ENCODE assay signal across 8 cellular contexts in genomic region chr16:48622456-48623303, GRCh38. TPM values are rescaled to one million over a fixed set of nuclear protein-coding genes. Genes with fewer than 3 reads are reported as not detected.
DNase-seq lines count a peak whose midpoint lies in the region; ATAC-seq, FAIRE-seq and TF ChIP-seq lines count a peak whose summit lies in the region.

No MANE protein-coding gene starts in this region.

- no peaks in the 10 kb centered on the region for H3K79me1 ChIP-seq in H9 (ENCODE audit: insufficient read depth, low read depth, low read length, poor library complexity, severe bottlenecking)

- H2AFZ ChIP-seq in H9 (ENCODE audit: low read length) = peak overlapping the region; percentile 65

- no peak overlapping the region for H2BK5ac ChIP-seq in H9 (ENCODE audit: insufficient read length, low read length)

- H4K5ac ChIP-seq in H9 (ENCODE audit: insufficient read length, low read depth, low read length) = no peak overlapping the region

- peaks cover 6% of the 10 kb centered on the region for H3K27me3 Mint-ChIP-seq in H9 (ENCODE audit: low read depth)
- H3K27me3 Mint-ChIP-seq in activated naive CD8-positive, alpha-beta T cell treated with anti-CD3 and anti-CD28 coated beads, Interleukin-2, amount 50 U/mL, for 24 hours = no peaks in the 10 kb centered on the region

- no peak overlapping the region for H4K8ac ChIP-seq in H9 (replicated peaks; ENCODE audit: insufficient read length, low read depth, low read length)

- DNase-seq in A549 (ENCODE audit: low read depth in 1 of 2, low spot score in 1 of 2) (no peak), H9 (no peak), lower lobe of right lung (no peak), GM10248 (ENCODE audit: extremely low spot score) (no peak), NCI-H2196 treated with DMSO at 0.1 percent for 48 hours (lab: John Stamatoyannopoulos, UW; ENCODE audit: unreplicated experiment) (no peak)
- no peak for DNase-seq in activated naive CD8-positive, alpha-beta T cell treated with anti-CD3 and anti-CD28 coated beads, Interleukin-2, amount 50 U/mL, for 24 hours
- no peak for DNase-seq in stimulated activated naive CD4-positive, alpha-beta T cell (lab: John Stamatoyannopoulos, UW)

- peaks cover 9% of the 10 kb centered on the region for H3K23me2 ChIP-seq in H9 (ENCODE audit: insufficient read length, low read depth, low read length, poor library complexity, severe bottlenecking)

- H3K56ac ChIP-seq in H9 (ENCODE audit: insufficient read length, low read depth, low read length) = no peak overlapping the region

- no peak for TF ChIP-seq RAD21 in A549 (conservative IDR thresholded peaks at IDR 0.05 in 1 of 2, IDR thresholded peaks at IDR 0.05 in 1 of 2)

- no peaks in the 10 kb centered on the region for H4K20me1 ChIP-seq in H9 (ENCODE audit: control insufficient read depth, insufficient read depth, insufficient read length)

- 37% methylated on average over 25 of the region's 25 CpGs for WGBS in A549 (ENCODE audit: missing lambda C conversion rate)
- WGBS in H9 (ENCODE audit: extremely low coverage, insufficient read length, low lambda C conversion rate) = no CpG with 5 or more reads among the region's 25 CpGs

- peak overlapping the region; percentile 46 for H3K4me3 ChIP-seq in A549
- peak overlapping the region; percentile 56 for H3K4me3 ChIP-seq in lower lobe of right lung

- intact Hi-C loops in lower lobe of right lung (cut with DNase I) = loop anchor here (10.0 kb wide), 1 partner anchor 268 kb away; no protein-coding TSS in a partner anchor

- H3K36me3 ChIP-seq in lower lobe of right lung = no peaks in the 10 kb centered on the region

- no peaks in the 10 kb centered on the region for H3K36me3 Mint-ChIP-seq in H9 (ENCODE audit: insufficient read depth in 1 of 3, low read depth in 3 of 3)
- no peaks in the 10 kb centered on the region for H3K36me3 Mint-ChIP-seq in activated naive CD8-positive, alpha-beta T cell treated with anti-CD3 and anti-CD28 coated beads, Interleukin-2, amount 50 U/mL, for 24 hours (ENCODE audit: low read depth)

- POLR2A ChIA-PET in A549 (lab: Yijun Ruan, JAX) (interaction anchor here (0.5 to 1.3 kb wide), 8 partner anchors 10 to 700 kb away, joined by 3 to 9 read pairs (median 4); partner anchors contain the start of genes N4BP1 and SIAH1), GM10248 (lab: Yijun Ruan, JAX) (interaction anchor here (1.1 kb wide), 2 partner anchors 238 to 258 kb away, joined by 3 read pairs; partner anchors contain the start of gene SIAH1)

- H3K4ac ChIP-seq in H9 (ENCODE audit: low read depth, low read length) = no peak overlapping the region

- H3K27me3 ChIP-seq in H9 (ENCODE audit: insufficient read depth, low read length) (no peaks in the 10 kb centered on the region), lower lobe of right lung (ENCODE audit: low read depth) (no peaks in the 10 kb centered on the region)

- H3K9me3 ChIP-seq in A549 (no peaks in the 10 kb centered on the region), H9 (ENCODE audit: control insufficient read depth, low read depth, low read length) (no peaks in the 10 kb centered on the region), lower lobe of right lung (no peaks in the 10 kb centered on the region)

- H3K4me2 ChIP-seq in A549 (peak overlapping the region; percentile 91), H9 (ENCODE audit: insufficient read depth, insufficient read length, low read length) (peak overlapping the region; percentile 52)

- TF ChIP-seq POLR2A in A549 (IDR thresholded peaks at IDR 0.05; ENCODE audit: low read length) = no peak

- no peak overlapping the region for H2BK15ac ChIP-seq in H9 (ENCODE audit: low read depth, low read length)

- TF ChIP-seq EP300 in A549 (IDR thresholded peaks at IDR 0.05) = no peak

- CTCF ChIA-PET in A549 (lab: Yijun Ruan, JAX) = interaction anchor here (0.6 to 3.2 kb wide), 64 partner anchors 10 to 1769 kb away, joined by 3 to 68 read pairs (median 4); partner anchors contain the start of genes ABCC11, N4BP1 and SIAH1
- CTCF ChIA-PET in GM10248 (lab: Yijun Ruan, JAX) = interaction anchor here (0.6 to 4.3 kb wide), 83 partner anchors 8 to 1674 kb away, joined by 3 to 95 read pairs (median 5); partner anchors contain the start of genes ABCC11 and N4BP1

- H2BK120ac ChIP-seq in H9 (ENCODE audit: low read depth, low read length, poor library complexity, severe bottlenecking) = no peak overlapping the region

- no peak overlapping the region for H2AK5ac ChIP-seq in H9 (ENCODE audit: insufficient read length, low read length)

- H3K9me3 Mint-ChIP-seq in H9 = peaks cover 2 to 3% of the 10 kb centered on the region in 2 experiments; a peak in 2 of 5 replicates
- H3K9me3 Mint-ChIP-seq in activated naive CD8-positive, alpha-beta T cell treated with anti-CD3 and anti-CD28 coated beads, Interleukin-2, amount 50 U/mL, for 24 hours = no peaks in the 10 kb centered on the region

- TF ChIP-seq CTCF in A549 (IDR thresholded peaks at IDR 0.05) (no peak), H9 (conservative IDR thresholded peaks at IDR 0.05) (no peak), lower lobe of right lung (IDR thresholded peaks at IDR 0.05) (no peak), GM10248 (IDR thresholded peaks at IDR 0.05; ENCODE audit: control extremely low read depth, extremely low read depth, low read depth, missing control alignments) (no peak)

- H3K23ac ChIP-seq in H9 (ENCODE audit: insufficient read length, low read depth, low read length) = no peak overlapping the region

- H3K4me1 ChIP-seq in A549 (peaks cover 7% of the 10 kb centered on the region; the same call in 1 of the 3 replicates), H9 (ENCODE audit: insufficient read depth, low read length) (no peaks in the 10 kb centered on the region), lower lobe of right lung (peaks cover 52% of the 10 kb centered on the region)

- ATAC-seq in A549 (peak in 1 of 2 experiments; percentile 67; a peak in 4 of 6 replicates), lower lobe of right lung (no peak), GM21390 (IDR thresholded peaks at IDR 0.05; ENCODE audit: unreplicated experiment) (no peak)
- ATAC-seq in activated naive CD8-positive, alpha-beta T cell treated with anti-CD3 and anti-CD28 coated beads, Interleukin-2, amount 50 U/mL, for 24 hours = no peak

- H3K14ac ChIP-seq in H9 (ENCODE audit: insufficient read depth, low read length) = no peak overlapping the region

- no peak overlapping the region for H2BK20ac ChIP-seq in H9 (ENCODE audit: low read depth, low read length, poor library complexity, severe bottlenecking)

- H3K27ac ChIP-seq in A549 (peak overlapping the region; percentile 66 to 84; a peak in 5 of 6 replicates), H9 (ENCODE audit: insufficient read length, low read depth, low read length) (no peak overlapping the region), lower lobe of right lung (peak overlapping the region; percentile 76)

- peak overlapping the region; percentile 69 to 81 for H3K4me3 Mint-ChIP-seq in H9
- H3K4me3 Mint-ChIP-seq in activated naive CD8-positive, alpha-beta T cell treated with anti-CD3 and anti-CD28 coated beads, Interleukin-2, amount 50 U/mL, for 24 hours = peak overlapping the region; percentile 80

- H4K91ac ChIP-seq in H9 (ENCODE audit: insufficient read length, low read depth, low read length) = no peak overlapping the region

- peak overlapping the region in 1 of 3 experiments; percentile 84; a peak in 1 of 7 replicates for H3K27ac Mint-ChIP-seq in H9
- peak overlapping the region; percentile 63 for H3K27ac Mint-ChIP-seq in activated naive CD8-positive, alpha-beta T cell treated with anti-CD3 and anti-CD28 coated beads, Interleukin-2, amount 50 U/mL, for 24 hours

- H2BK12ac ChIP-seq in H9 (ENCODE audit: insufficient read length, low read depth, low read length) = no peak overlapping the region

- no peaks in the 10 kb centered on the region for H3K79me2 ChIP-seq in H9 (ENCODE audit: insufficient read depth, low read length)

- H3T11ph ChIP-seq in H9 (ENCODE audit: low read length) = no peak overlapping the region

- FAIRE-seq in A549 (lab: Jason Lieb, UNC) = no peak

- H3K4me1 Mint-ChIP-seq in H9 = peaks cover 3 to 17% of the 10 kb centered on the region in 2 experiments
- peaks cover 31% of the 10 kb centered on the region for H3K4me1 Mint-ChIP-seq in activated naive CD8-positive, alpha-beta T cell treated with anti-CD3 and anti-CD28 coated beads, Interleukin-2, amount 50 U/mL, for 24 hours

- no peak overlapping the region for H3K18ac ChIP-seq in H9 (ENCODE audit: insufficient read length, low read depth, low read length)

- no peak overlapping the region for H3K9ac ChIP-seq in H9 (ENCODE audit: extremely low read depth, insufficient read length, low read length)

TF ChIP-seq in A549, 52 proteins besides CTCF, POLR2A, EP300 and RAD21 (continues in another document):
- no peak for TF ChIP-seq CHD2 (IDR thresholded peaks at IDR 0.05; ENCODE audit: low read length, partially characterized antibody)
- TF ChIP-seq KDM1A (IDR thresholded peaks at IDR 0.05; ENCODE audit: low read depth) = no peak
- TF ChIP-seq TP53 (CRISPR knock-in tag; IDR thresholded peaks at IDR 0.05) = no peak
- no peak for TF ChIP-seq JUNB (IDR thresholded peaks at IDR 0.05)
- TF ChIP-seq RNF2 (IDR thresholded peaks at IDR 0.05; ENCODE audit: borderline replicate concordance, low read depth) = no peak
- no peak for TF ChIP-seq RCOR1 (IDR thresholded peaks at IDR 0.05; ENCODE audit: low read depth, low read length)
- TF ChIP-seq HES2 (IDR thresholded peaks at IDR 0.05) = no peak
- TF ChIP-seq MAZ (IDR thresholded peaks at IDR 0.05; ENCODE audit: borderline replicate concordance, low read depth, low read length) = no peak
- no peak for TF ChIP-seq MAX (IDR thresholded peaks at IDR 0.05)
- TF ChIP-seq RFX5 (IDR thresholded peaks at IDR 0.05) = no peak
- TF ChIP-seq HDAC2 (IDR thresholded peaks at IDR 0.05) = no peak

RNA-seq across cellular contexts. Expression of gene N4BP1, which starts 12.7 kb away (rescaled TPM):
- polyA plus RNA-seq in A549 (2011; rRNA removed) (18.4 and 20.4 TPM in 2 replicates), A549 (2017; fragmentation: RNase III; extraction: RNeasy Plus Mini Kit Qiagen cat#74134 plus additional on column Dnase treatment) (12.6 to 14.4 TPM (median 14.1 TPM) in 3 replicates)
- polyA plus RNA-seq in A549 (2012; cell fraction: cytosol; rRNA removed) = 5.8 and 7.3 TPM in 2 replicates
- polyA plus RNA-seq in A549 (2012; cell fraction: nucleus; rRNA removed) = 14.0 and 14.8 TPM in 2 replicates
- 12.1 and 12.8 TPM in 2 replicates for polyA minus RNA-seq in A549 (2011; rRNA and poly(A)+ RNA removed)
- total RNA-seq in H9 (2021) (34.2 and 36.5 TPM in 2 replicates), lower lobe of right lung (64.9 TPM)
